24 cellular contexts compared by ENCODE assay signal in the genomic region with DNA sequence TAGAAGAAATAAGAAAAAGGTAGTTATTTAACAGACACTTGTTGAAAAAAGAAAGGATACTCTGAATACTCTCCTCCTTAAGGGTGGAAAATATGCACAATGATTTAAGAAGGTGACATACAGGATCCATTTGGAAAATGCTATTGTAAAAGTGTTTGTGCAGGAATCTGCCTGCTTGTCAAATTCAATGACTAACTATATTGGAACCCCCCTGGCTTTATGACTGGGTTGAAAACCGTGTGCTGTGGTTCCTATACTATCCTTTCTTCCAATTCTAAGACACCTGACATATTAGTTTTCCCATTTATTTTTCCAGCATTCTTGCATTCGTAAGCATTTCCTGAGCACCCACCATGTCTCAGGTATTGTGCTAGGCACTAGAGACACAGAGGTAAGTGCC.
"Had no signal": no experiment of that assay in that cellular context is flagged by ENCODE, and none has a peak within 500 bp of the region (broad histone marks: within the 10 kb centered on the region; RNA-seq: fewer than 3 reads in every experiment).

No MANE protein-coding gene starts in this region.

- H3K4me3 ChIP-seq: dorsolateral prefrontal cortex, lower lobe of right lung, pancreas, right atrium auricular region, smooth muscle cell, stomach, thyroid gland, vagina had no signal

- FAIRE-seq: frontal cortex, pancreas had no signal

- H3K27me3 ChIP-seq: dorsolateral prefrontal cortex, neutrophil, pancreas, right atrium auricular region, stomach, thyroid gland, vagina had no signal

- H3K4me2 ChIP-seq: smooth muscle cell had no signal

- H3K36me3 ChIP-seq: lower lobe of right lung, neutrophil, pancreas, right atrium auricular region, stomach, thyroid gland, vagina had no signal

- H3K9me3 ChIP-seq: lower lobe of right lung, neutrophil, pancreas, right atrium auricular region, stomach, thyroid gland, vagina had no signal

- ATAC-seq: left ventricle myocardium superior; lower lobe of right lung; natural killer cell; pancreas; sciatic nerve; stimulated activated effector memory CD8-positive, alpha-beta T cell treated with anti-CD3 and anti-CD28 coated beads, Interleukin-12 subunit alpha, Interleukin-12 subunit beta, amount 100 ng/mL, for 72 hours had no signal

- H3K27ac ChIP-seq: lower lobe of right lung, neutrophil, pancreas, right atrium auricular region, thyroid gland, vagina had no signal

- DNase-seq: dorsolateral prefrontal cortex; effector CD4-positive, alpha-beta T cell; hypothalamus; immature natural killer cell; islet precursor cell; kidney glomerular epithelial cell; left ventricle myocardium superior; lower lobe of right lung; natural killer cell; pancreas; stimulated activated CD4-positive, alpha-beta T cell treated with anti-CD3 and anti-CD28 coated beads, Interleukin-12 subunit alpha, Interleukin-12 subunit beta, amount 100 ng/mL, for 4 hours; stimulated activated CD4-positive, alpha-beta T cell treated with anti-CD3 and anti-CD28 coated beads, Interleukin-1b, Interleukin-23, amount 100 ng/mL, for 48 hours; stimulated activated CD4-positive, alpha-beta T cell treated with anti-CD3 and anti-CD28 coated beads, Interleukin-4, amount 100 ng/mL, for 1 hour; stimulated activated naive CD4-positive, alpha-beta T cell treated with Interleukin-2 at 50 U/mL for 16 hours; stomach; thyroid gland; trophoblast cell had no signal

- H3K4me1 ChIP-seq: pancreas had no signal
